ENCODE assay signal across 1 cellular context in the genomic region with DNA sequence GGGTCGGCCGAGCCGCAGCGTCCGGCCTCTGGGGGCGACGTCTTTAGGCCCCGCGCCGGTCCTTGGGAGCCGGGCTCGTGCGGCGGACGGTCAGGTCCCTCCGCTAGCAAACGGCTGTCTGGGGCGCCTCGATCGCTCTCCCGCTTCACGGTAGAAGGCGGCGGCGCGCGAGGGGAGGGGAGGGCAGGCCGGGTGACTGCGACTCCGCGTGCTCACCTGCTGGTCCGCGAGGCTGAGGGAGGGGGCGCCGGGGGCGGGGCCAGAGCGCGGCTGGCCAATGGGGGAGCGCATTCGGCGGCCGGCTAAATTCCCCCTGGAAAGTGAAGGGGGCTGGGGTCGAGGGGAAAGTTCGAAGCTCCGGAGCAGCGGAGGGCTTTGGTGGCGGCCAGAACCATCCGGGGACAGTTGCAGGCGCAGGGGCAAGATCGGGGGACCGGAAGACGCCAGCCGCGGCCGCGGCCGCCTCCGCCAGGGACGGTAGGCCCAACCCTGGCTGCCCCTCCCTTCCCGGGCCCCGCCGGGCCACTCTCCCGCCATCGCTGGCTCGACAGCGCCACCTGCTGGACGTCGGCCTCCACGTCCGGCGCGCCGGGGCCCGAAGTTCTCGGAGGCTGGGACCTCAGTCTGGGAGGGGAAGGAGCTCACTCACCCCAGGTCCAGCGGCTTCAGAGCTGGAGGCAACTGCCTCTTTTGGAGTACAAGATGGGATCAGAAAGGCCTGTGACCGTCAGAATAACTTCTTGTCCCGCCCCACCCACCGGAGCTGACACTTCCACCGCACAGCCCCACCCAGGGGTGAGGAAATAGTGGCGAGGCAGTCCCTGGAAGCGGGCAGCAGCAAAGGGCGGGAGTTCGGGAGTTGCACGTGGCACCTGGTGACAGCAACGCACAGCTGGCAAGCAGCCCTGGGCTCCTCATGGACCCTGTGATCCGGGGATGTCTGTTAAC.
A peak's percentile ranks its signal among the peaks of the same experiment; 100 is the strongest.
TF ChIP-seq lines count a peak whose summit lies in the region.

No MANE protein-coding gene starts in this region.

TF ChIP-seq in HEK293, 187 proteins besides CTCF, POLR2A, EP300 and RAD21 (continued from another document and continues in another):
- TF ChIP-seq ZBTB6 (tag by site-specific recombination; IDR thresholded peaks at IDR 0.05) (0 out of 2 replicates have a peak, but pooled peaks have one; percentile 43), ZNF266 (tag by site-specific recombination; IDR thresholded peaks at IDR 0.05; ENCODE audit: low read depth) (no peak), KLF7 (tag by site-specific recombination; IDR thresholded peaks at IDR 0.05; ENCODE audit: borderline replicate concordance) (no peak), ZNF670 (tag by site-specific recombination; IDR thresholded peaks at IDR 0.05; ENCODE audit: low read depth) (no peak), ZBTB11 (tag by site-specific recombination; conservative IDR thresholded peaks at IDR 0.05; ENCODE audit: low read depth) (peak; percentile 48), ZNF510 (tag by site-specific recombination; IDR thresholded peaks at IDR 0.05; ENCODE audit: insufficient replicate concordance) (no peak), HOXD13 (CRISPR knock-in tag; IDR thresholded peaks at IDR 0.05; ENCODE audit: borderline replicate concordance) (no peak), INSM2 (tag by site-specific recombination; IDR thresholded peaks at IDR 0.05) (no peak), ZBTB1 (tag by site-specific recombination; IDR thresholded peaks at IDR 0.05) (no peak), ZNF791 (tag by site-specific recombination; IDR thresholded peaks at IDR 0.05) (no peak), ZNF645 (tag by site-specific recombination; IDR thresholded peaks at IDR 0.05) (no peak), TRIM28 (IDR thresholded peaks at IDR 0.05; ENCODE audit: borderline replicate concordance, low read length) (no peak), REST (tag by site-specific recombination; IDR thresholded peaks at IDR 0.05) (no peak), ZNF341 (tag by site-specific recombination; IDR thresholded peaks at IDR 0.05; ENCODE audit: low read depth) (no peak; the same call in 1 of the 2 replicates), ZNF175 (tag by site-specific recombination; IDR thresholded peaks at IDR 0.05) (no peak), ZNF626 (tag by site-specific recombination; IDR thresholded peaks at IDR 0.05) (no peak), ZNF157 (tag by site-specific recombination; IDR thresholded peaks at IDR 0.05) (no peak), ZNF394 (tag by site-specific recombination; IDR thresholded peaks at IDR 0.05; ENCODE audit: borderline replicate concordance) (no peak; the same call in 1 of the 2 replicates), ZNF707 (tag by site-specific recombination; IDR thresholded peaks at IDR 0.05) (no peak), MEIS1 (CRISPR knock-in tag; IDR thresholded peaks at IDR 0.05; ENCODE audit: borderline replicate concordance) (no peak), ZNF624 (tag by site-specific recombination; IDR thresholded peaks at IDR 0.05) (no peak), ZNF521 (tag by site-specific recombination; IDR thresholded peaks at IDR 0.05) (no peak), ZNF114 (tag by site-specific recombination; IDR thresholded peaks at IDR 0.05) (no peak), KLF1 (tag by site-specific recombination; IDR thresholded peaks at IDR 0.05) (peak; percentile 43; the same call in 1 of the 2 replicates), ZNF302 (tag by site-specific recombination; IDR thresholded peaks at IDR 0.05; ENCODE audit: low read depth) (no peak), ZNF571 (tag by site-specific recombination; IDR thresholded peaks at IDR 0.05) (no peak), ZNF311 (tag by site-specific recombination; IDR thresholded peaks at IDR 0.05; ENCODE audit: borderline replicate concordance) (no peak), GLIS2 (tag by site-specific recombination; IDR thresholded peaks at IDR 0.05) (peak; percentile 29; the same call in 1 of the 2 replicates), ZNF664 (tag by site-specific recombination; IDR thresholded peaks at IDR 0.05) (no peak), ZBTB21 (tag by site-specific recombination; IDR thresholded peaks at IDR 0.05) (no peak), ZBTB8A (tag by site-specific recombination; IDR thresholded peaks at IDR 0.05) (peak; percentile 34; the same call in 1 of the 2 replicates), BCL6B (tag by site-specific recombination; IDR thresholded peaks at IDR 0.05) (no peak), MYNN (tag by site-specific recombination; IDR thresholded peaks at IDR 0.05; ENCODE audit: borderline replicate concordance) (no peak), ZNF777 (tag by site-specific recombination; IDR thresholded peaks at IDR 0.05; ENCODE audit: borderline replicate concordance) (no peak)
- TF ChIP-seq, protein P1, sequence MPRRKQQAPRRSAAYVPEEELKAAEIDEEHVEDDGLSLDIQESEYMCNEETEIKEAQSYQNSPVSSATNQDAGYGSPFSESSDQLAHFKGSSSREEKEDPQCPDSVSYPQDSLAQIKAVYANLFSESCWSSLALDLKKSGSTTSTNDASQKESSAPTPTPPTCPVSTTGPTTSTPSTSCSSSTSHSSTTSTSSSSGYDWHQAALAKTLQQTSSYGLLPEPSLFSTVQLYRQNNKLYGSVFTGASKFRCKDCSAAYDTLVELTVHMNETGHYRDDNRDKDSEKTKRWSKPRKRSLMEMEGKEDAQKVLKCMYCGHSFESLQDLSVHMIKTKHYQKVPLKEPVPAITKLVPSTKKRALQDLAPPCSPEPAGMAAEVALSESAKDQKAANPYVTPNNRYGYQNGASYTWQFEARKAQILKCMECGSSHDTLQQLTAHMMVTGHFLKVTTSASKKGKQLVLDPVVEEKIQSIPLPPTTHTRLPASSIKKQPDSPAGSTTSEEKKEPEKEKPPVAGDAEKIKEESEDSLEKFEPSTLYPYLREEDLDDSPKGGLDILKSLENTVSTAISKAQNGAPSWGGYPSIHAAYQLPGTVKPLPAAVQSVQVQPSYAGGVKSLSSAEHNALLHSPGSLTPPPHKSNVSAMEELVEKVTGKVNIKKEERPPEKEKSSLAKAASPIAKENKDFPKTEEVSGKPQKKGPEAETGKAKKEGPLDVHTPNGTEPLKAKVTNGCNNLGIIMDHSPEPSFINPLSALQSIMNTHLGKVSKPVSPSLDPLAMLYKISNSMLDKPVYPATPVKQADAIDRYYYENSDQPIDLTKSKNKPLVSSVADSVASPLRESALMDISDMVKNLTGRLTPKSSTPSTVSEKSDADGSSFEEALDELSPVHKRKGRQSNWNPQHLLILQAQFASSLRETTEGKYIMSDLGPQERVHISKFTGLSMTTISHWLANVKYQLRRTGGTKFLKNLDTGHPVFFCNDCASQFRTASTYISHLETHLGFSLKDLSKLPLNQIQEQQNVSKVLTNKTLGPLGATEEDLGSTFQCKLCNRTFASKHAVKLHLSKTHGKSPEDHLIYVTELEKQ (tag by site-specific recombination; IDR thresholded peaks at IDR 0.05; ENCODE audit: borderline replicate concordance), result no peak
- TF ChIP-seq, protein P2, sequence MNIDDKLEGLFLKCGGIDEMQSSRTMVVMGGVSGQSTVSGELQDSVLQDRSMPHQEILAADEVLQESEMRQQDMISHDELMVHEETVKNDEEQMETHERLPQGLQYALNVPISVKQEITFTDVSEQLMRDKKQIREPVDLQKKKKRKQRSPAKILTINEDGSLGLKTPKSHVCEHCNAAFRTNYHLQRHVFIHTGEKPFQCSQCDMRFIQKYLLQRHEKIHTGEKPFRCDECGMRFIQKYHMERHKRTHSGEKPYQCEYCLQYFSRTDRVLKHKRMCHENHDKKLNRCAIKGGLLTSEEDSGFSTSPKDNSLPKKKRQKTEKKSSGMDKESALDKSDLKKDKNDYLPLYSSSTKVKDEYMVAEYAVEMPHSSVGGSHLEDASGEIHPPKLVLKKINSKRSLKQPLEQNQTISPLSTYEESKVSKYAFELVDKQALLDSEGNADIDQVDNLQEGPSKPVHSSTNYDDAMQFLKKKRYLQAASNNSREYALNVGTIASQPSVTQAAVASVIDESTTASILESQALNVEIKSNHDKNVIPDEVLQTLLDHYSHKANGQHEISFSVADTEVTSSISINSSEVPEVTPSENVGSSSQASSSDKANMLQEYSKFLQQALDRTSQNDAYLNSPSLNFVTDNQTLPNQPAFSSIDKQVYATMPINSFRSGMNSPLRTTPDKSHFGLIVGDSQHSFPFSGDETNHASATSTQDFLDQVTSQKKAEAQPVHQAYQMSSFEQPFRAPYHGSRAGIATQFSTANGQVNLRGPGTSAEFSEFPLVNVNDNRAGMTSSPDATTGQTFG (tag by site-specific recombination; IDR thresholded peaks at IDR 0.05; ENCODE audit: borderline replicate concordance), result no peak
